ENCODE assay signal across 6 cellular contexts in the genomic region with DNA sequence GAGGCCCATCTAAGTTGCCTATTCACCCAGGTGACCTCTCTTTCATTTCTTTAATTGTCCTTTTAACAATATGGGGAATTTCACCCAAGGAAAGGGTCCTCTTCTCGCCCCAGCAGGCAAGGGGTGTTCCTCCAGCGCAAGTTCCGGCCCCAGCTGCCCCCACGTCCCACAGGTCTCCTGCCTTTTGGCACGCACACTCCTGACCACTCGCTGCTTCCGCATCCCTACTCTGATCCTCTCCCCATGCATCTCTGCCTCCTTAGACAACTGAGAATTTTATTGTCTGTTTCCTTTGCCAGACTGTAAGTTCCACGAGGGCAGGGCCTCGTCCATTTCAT. TPM values are rescaled to one million over a fixed set of nuclear protein-coding genes. Genes with fewer than 3 reads are reported as not detected.
DNase-seq lines count a peak whose midpoint lies in the region; ATAC-seq, FAIRE-seq and TF ChIP-seq lines count a peak whose summit lies in the region.

No MANE protein-coding gene starts in this region.

- CTCF ChIA-PET in T-cell (lab: Charles Lee), result interaction anchor here (0.6 to 2.0 kb wide), 7 partner anchors 9 to 778 kb away, joined by 3 to 10 read pairs (median 6); partner anchors contain the start of genes AAMP (in 1 of the 2) and PNKD (in 1 of the 2)

- H3K9me3 Mint-ChIP-seq in T-cell, result no peaks in the 10 kb centered on the region

- peak overlapping the region; percentile 94 for H3K9ac ChIP-seq in keratinocyte (ENCODE audit: control insufficient read depth, extremely low read depth, insufficient read depth, low read length)

- H3K9me3 ChIP-seq in keratinocyte (ENCODE audit: control insufficient read depth, low read depth, low read length), result no peaks in the 10 kb centered on the region

- peaks cover 4 to 7% of the 10 kb centered on the region in 2 experiments for H3K36me3 ChIP-seq in keratinocyte (ENCODE audit: control insufficient read depth in 2 of 2, extremely low read depth in 1 of 2, insufficient read depth in 2 of 2, low read length in 2 of 2)

- POLR2A ChIA-PET in T-cell (lab: Charles Lee), result interaction anchor here (0.5 to 1.4 kb wide), 12 partner anchors 8 to 424 kb away, joined by 3 to 7 read pairs (median 4); no protein-coding TSS in a partner anchor

- H3K27ac Mint-ChIP-seq in T-cell, result peak overlapping the region; percentile 94 to 98

- no peak for TF ChIP-seq CTCF in AG10803 (conservative IDR thresholded peaks at IDR 0.05; ENCODE audit: low read length)
- no peak for TF ChIP-seq CTCF in keratinocyte (optimal IDR thresholded peaks at IDR 0.05 in 1 of 3, IDR thresholded peaks at IDR 0.05 in 1 of 3, conservative IDR thresholded peaks at IDR 0.05 in 1 of 3; ENCODE audit: extremely low read depth in 1 of 3, insufficient read depth in 2 of 3, low read length in 3 of 3)

- H3K79me2 ChIP-seq in keratinocyte (ENCODE audit: control insufficient read depth, insufficient read depth, low read length), result peaks cover 41% of the 10 kb centered on the region

- H3K4me2 ChIP-seq in keratinocyte (ENCODE audit: control insufficient read depth, extremely low read depth, insufficient read depth, low read depth, low read length), result peak overlapping the region; percentile 80

- H3K36me3 Mint-ChIP-seq in T-cell, result peaks cover 14% of the 10 kb centered on the region

- no peak for FAIRE-seq in keratinocyte (lab: Jason Lieb, UNC)

- H3K4me1 Mint-ChIP-seq in T-cell, result peaks cover 36 to 42% (median 38%) of the 10 kb centered on the region in 3 donors

- peak overlapping the region; percentile 96 for H2AFZ ChIP-seq in keratinocyte (ENCODE audit: control insufficient read depth, low read length)

- no peaks in the 10 kb centered on the region for H3K27me3 ChIP-seq in keratinocyte (ENCODE audit: control insufficient read depth, extremely low read depth, insufficient read depth, low read length)

- dilution Hi-C loops in keratinocyte (cut with MboI; ENCODE audit: extremely low pct_ligation_motif_present, low sequenced_read_pairs), result no loop called here

- H3K4me3 ChIP-seq in AG10803 (ENCODE audit: low read length) (peak overlapping the region; percentile 96), keratinocyte (ENCODE audit: control insufficient read depth in 2 of 3, extremely low read depth in 1 of 3, insufficient read depth in 2 of 3, low read depth in 1 of 3, low read length in 3 of 3) (peak overlapping the region; percentile 90 to 96 (median 94))

- H3K27ac ChIP-seq in keratinocyte (ENCODE audit: control insufficient read depth, insufficient read depth, low read length), result peak overlapping the region; percentile 92

- no peak for ATAC-seq in T-cell (replicated peaks in 1 of 4)
- no peak for ATAC-seq in GM21737 (IDR thresholded peaks at IDR 0.05; ENCODE audit: unreplicated experiment)

- H3K4me3 Mint-ChIP-seq in T-cell, result peak overlapping the region; percentile 90 to 100 (median 90)

- DNase-seq in AG10803 (ENCODE audit: low read depth) (no peak), T-cell (no peak), keratinocyte (ENCODE audit: low read depth, low spot score) (no peak), NCI-H226 (no peak), hippocampal formation (lab: John Stamatoyannopoulos, UW) (no peak)

- peaks cover 1% of the 10 kb centered on the region for H3K9me1 ChIP-seq in keratinocyte (ENCODE audit: control insufficient read depth, extremely low read depth, insufficient read depth, low read length)

- H4K20me1 ChIP-seq in keratinocyte (ENCODE audit: control insufficient read depth, extremely low read depth, insufficient read depth, low read length), result peaks cover 9% of the 10 kb centered on the region

- H3K27me3 Mint-ChIP-seq in T-cell, result peaks cover 0 to 2% of the 10 kb centered on the region in 2 donors

- peaks cover 27% of the 10 kb centered on the region for H3K4me1 ChIP-seq in keratinocyte (ENCODE audit: control insufficient read depth, extremely low read depth, insufficient read depth, low read length)

RNA-seq across cellular contexts. Expression of gene ARPC2, which starts 0.7 kb away (rescaled TPM):
- 100 to 1,000 TPM; 347 to 487 (median 390) TPM for total RNA-seq in T-cell
- polyA plus RNA-seq in keratinocyte, result 945 to 1,145 TPM (median 1,121 TPM) in 3 replicates
- polyA plus RNA-seq in keratinocyte (2011; ENCODE audit: low read depth), result 432 TPM
- polyA plus RNA-seq in keratinocyte (2011; cell fraction: cytosol; rRNA removed), result 1,009 and 1,286 TPM in 2 replicates
- polyA plus RNA-seq in keratinocyte (2011; cell fraction: nucleus; rRNA removed), result 415 and 500 TPM in 2 replicates
- polyA plus RNA-seq in keratinocyte (2012; ENCODE audit: low replicate concordance), result 609 and 708 TPM in 2 replicates
- polyA minus RNA-seq in keratinocyte, result 462 to 612 TPM (median 564 TPM) in 3 replicates
- 403 TPM for polyA minus RNA-seq in keratinocyte (2011; cell fraction: cytosol; rRNA and poly(A)+ RNA removed)
- 154 and 230 TPM in 2 replicates for polyA minus RNA-seq in keratinocyte (2011; cell fraction: nucleus; rRNA and poly(A)+ RNA removed)

RNA-seq across cellular contexts. Expression of gene GPBAR1, which starts 44.5 kb away (rescaled TPM):
- 1 to 10 TPM in 4 of 5 donors, under 1 TPM in 1; 0.89 to 2.7 (median 1.2) TPM for total RNA-seq in T-cell
- 0.10 to 0.18 TPM (median 0.12 TPM) in 3 replicates for polyA plus RNA-seq in keratinocyte
- not detected for polyA plus RNA-seq in keratinocyte (2011; ENCODE audit: low read depth)
- polyA plus RNA-seq in keratinocyte (2011; cell fraction: cytosol; rRNA removed), result 0.05 TPM in 1 of 2 replicates, not detected in the other
- polyA plus RNA-seq in keratinocyte (2011; cell fraction: nucleus; rRNA removed), result 0.57 and 1.0 TPM in 2 replicates
- polyA plus RNA-seq in keratinocyte (2012; ENCODE audit: low replicate concordance), result 0.08 and 0.59 TPM in 2 replicates
- 0.42 to 0.92 TPM in 2 of 3 replicates, not detected in the other for polyA minus RNA-seq in keratinocyte
- polyA minus RNA-seq in keratinocyte (2011; cell fraction: cytosol; rRNA and poly(A)+ RNA removed), result not detected
- 1.3 and 1.8 TPM in 2 replicates for polyA minus RNA-seq in keratinocyte (2011; cell fraction: nucleus; rRNA and poly(A)+ RNA removed)

RNA-seq across cellular contexts. Expression of gene CXCR1, which starts 49.5 kb away (rescaled TPM):
- under 1 TPM in 4 of 5 donors, not detected in 1; 0.12 to 0.25 (median 0.18) TPM for total RNA-seq in T-cell
- 12.7 to 23.5 TPM (median 14.5 TPM) in 3 replicates for polyA plus RNA-seq in keratinocyte
- 0.27 TPM for polyA plus RNA-seq in keratinocyte (2011; ENCODE audit: low read depth)
- 6.7 and 8.1 TPM in 2 replicates for polyA plus RNA-seq in keratinocyte (2011; cell fraction: cytosol; rRNA removed)
- 36.7 and 36.8 TPM in 2 replicates for polyA plus RNA-seq in keratinocyte (2011; cell fraction: nucleus; rRNA removed)
- polyA plus RNA-seq in keratinocyte (2012; ENCODE audit: low replicate concordance), result 3.3 and 16.8 TPM in 2 replicates
- polyA minus RNA-seq in keratinocyte, result 30.0 to 44.4 TPM (median 30.2 TPM) in 3 replicates
- polyA minus RNA-seq in keratinocyte (2011; cell fraction: cytosol; rRNA and poly(A)+ RNA removed), result 9.6 TPM
- polyA minus RNA-seq in keratinocyte (2011; cell fraction: nucleus; rRNA and poly(A)+ RNA removed), result 26.7 and 37.2 TPM in 2 replicates

RNA-seq across cellular contexts. Expression of gene AAMP, which starts 53.6 kb away (rescaled TPM):
- total RNA-seq in T-cell, result 10 to 100 TPM; 46.2 to 71.3 (median 67.4) TPM
- 76.3 to 94.3 TPM (median 78.4 TPM) in 3 replicates for polyA plus RNA-seq in keratinocyte
- polyA plus RNA-seq in keratinocyte (2011; ENCODE audit: low read depth), result 115 TPM
- polyA plus RNA-seq in keratinocyte (2011; cell fraction: cytosol; rRNA removed), result 46.1 and 129 TPM in 2 replicates
- polyA plus RNA-seq in keratinocyte (2011; cell fraction: nucleus; rRNA removed), result 108 and 122 TPM in 2 replicates
- polyA plus RNA-seq in keratinocyte (2012; ENCODE audit: low replicate concordance), result 113 and 114 TPM in 2 replicates
- polyA minus RNA-seq in keratinocyte, result 54.2 to 86.2 TPM (median 64.0 TPM) in 3 replicates
- 100 TPM for polyA minus RNA-seq in keratinocyte (2011; cell fraction: cytosol; rRNA and poly(A)+ RNA removed)
- polyA minus RNA-seq in keratinocyte (2011; cell fraction: nucleus; rRNA and poly(A)+ RNA removed), result 44.9 and 45.3 TPM in 2 replicates

RNA-seq across cellular contexts. Expression of gene PNKD, which starts 54.0 kb away (rescaled TPM):
- 10 to 100 TPM; 17.4 to 33.1 (median 30.6) TPM for total RNA-seq in T-cell
- polyA plus RNA-seq in keratinocyte, result 21.8 to 36.2 TPM (median 22.8 TPM) in 3 replicates
- polyA plus RNA-seq in keratinocyte (2011; ENCODE audit: low read depth), result 10.8 TPM
- 20.8 and 30.2 TPM in 2 replicates for polyA plus RNA-seq in keratinocyte (2011; cell fraction: cytosol; rRNA removed)
- 21.9 and 23.9 TPM in 2 replicates for polyA plus RNA-seq in keratinocyte (2011; cell fraction: nucleus; rRNA removed)
- polyA plus RNA-seq in keratinocyte (2012; ENCODE audit: low replicate concordance), result 29.2 and 36.6 TPM in 2 replicates
- 6.2 to 31.2 TPM (median 9.2 TPM) in 3 replicates for polyA minus RNA-seq in keratinocyte
- 13.4 TPM for polyA minus RNA-seq in keratinocyte (2011; cell fraction: cytosol; rRNA and poly(A)+ RNA removed)
- 5.5 and 7.0 TPM in 2 replicates for polyA minus RNA-seq in keratinocyte (2011; cell fraction: nucleus; rRNA and poly(A)+ RNA removed)
